22 cellular contexts compared by ENCODE assay signal in genomic region chr9:37218800-37219425, GRCh38.
DNase-seq lines count a peak whose midpoint lies in the region; ATAC-seq and TF ChIP-seq lines count a peak whose summit lies in the region.
"Had no signal": no experiment of that assay in that cellular context is flagged by ENCODE, and none has a peak within 500 bp of the region (broad histone marks: within the 10 kb centered on the region; RNA-seq: fewer than 3 reads in every experiment).

No MANE protein-coding gene starts in this region.

- 87 to 92% methylated on average over 5 of the region's 5 CpGs for WGBS in testis, 2 donors

- intact Hi-C loops in left cardiac atrium (cut with DNase I) (no loop called here), Right ventricle myocardium inferior (cut with DNase I) (no loop called here), testis (cut with DNase I; ENCODE audit: low total_unique reads) (no loop called here)

- no peak overlapping the region for H3K27ac ChIP-seq in testis
- H3K27ac ChIP-seq: GM23248, HL-60 had no signal

- H3K9me3 ChIP-seq in testis = no peaks in the 10 kb centered on the region
- H3K9me3 ChIP-seq: BE2C, HAP-1 had no signal

- TF ChIP-seq POLR2A in testis (IDR thresholded peaks at IDR 0.05) = no peak

- H3K27me3 ChIP-seq in testis = no peaks in the 10 kb centered on the region
- H3K27me3 ChIP-seq: BE2C had no signal

- DNase-seq in left cardiac atrium = peak; percentile 38
- no peak for DNase-seq in Right ventricle myocardium inferior (ENCODE audit: missing footprints)
- peak; percentile 10 for DNase-seq in M059J (ENCODE audit: low read depth)
- peak; percentile 7 for DNase-seq in dermis blood vessel endothelial cell
- DNase-seq in superior temporal gyrus (ENCODE audit: extremely low spot score) = peak; percentile 41
- no peak for DNase-seq in NCI-H345 (lab: John Stamatoyannopoulos, UW)
- no peak for DNase-seq in testis
- DNase-seq in omental fat pad (ENCODE audit: low spot score) = no peak
- DNase-seq: BE2C; CD4-positive, alpha-beta memory T cell; GM23248; IMR-90; MV-4-11; NCI-H187; NCI-H2107; NCI-H510A treated with DMSO at 0.1 percent for 48 hours; NCI-H774; OCI-M1; SIG-M5 had no signal

- no peaks in the 10 kb centered on the region for H3K4me1 ChIP-seq in testis

- TF ChIP-seq CTCF in testis (IDR thresholded peaks at IDR 0.05) = no peak
- TF ChIP-seq CTCF in omental fat pad (IDR thresholded peaks at IDR 0.05) = no peak

- no peak overlapping the region for H3K4me3 ChIP-seq in testis
- H3K4me3 ChIP-seq: GM23248, HAP-1 had no signal

- no peaks in the 10 kb centered on the region for H3K36me3 ChIP-seq in testis (ENCODE audit: low read depth, missing control alignments)
- H3K36me3 ChIP-seq: BE2C, HAP-1 had no signal

- ATAC-seq in left cardiac atrium = peak in 1 of 2 donors; percentile 55
- no peak for ATAC-seq in Right ventricle myocardium inferior
- no peak for ATAC-seq in omental fat pad (ENCODE audit: low FRiP score)
- ATAC-seq: SK-N-SH treated with all-trans-retinoic acid at 6 μM for 48 hours had no signal

Comparison
In these comparisons a context has a peak if more than half of its experiments do, and no peak if none do; other contexts are left out.
1. DNase-seq: peak in left cardiac atrium (single experiment), M059J (single experiment), dermis blood vessel endothelial cell (single experiment) and superior temporal gyrus (single experiment); none in Right ventricle myocardium inferior (single experiment), NCI-H345 (single experiment), testis (single experiment) and omental fat pad (single experiment).